10 cellular contexts compared by ENCODE assay signal in the genomic region with DNA sequence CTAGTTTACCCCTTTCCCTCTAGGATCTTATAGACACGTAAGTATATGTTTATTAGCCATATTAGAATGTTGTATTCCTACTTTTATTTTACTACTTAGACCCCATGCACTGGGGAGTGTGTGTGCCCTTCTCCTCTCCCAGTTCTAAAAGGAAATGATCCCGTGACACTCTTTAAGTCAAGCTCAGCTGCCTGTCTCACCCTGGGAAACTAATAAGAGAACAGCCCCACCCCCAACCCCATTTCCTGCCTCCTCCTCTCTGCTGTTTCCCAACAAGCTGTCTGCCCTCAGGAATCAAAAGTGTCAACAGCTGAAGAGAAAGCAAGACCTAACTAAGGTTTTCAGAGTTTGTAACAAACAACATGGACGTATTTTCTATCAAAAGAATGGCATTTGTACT.
DNase-seq lines count a peak whose midpoint lies in the region; ATAC-seq and TF ChIP-seq lines count a peak whose summit lies in the region.
"Had no signal": no experiment of that assay in that cellular context is flagged by ENCODE, and none has a peak within 500 bp of the region (broad histone marks: within the 10 kb centered on the region; RNA-seq: fewer than 3 reads in every experiment).

No MANE protein-coding gene starts in this region.

- H2BK15ac ChIP-seq in mesenchymal stem cell (ENCODE audit: low read depth, poor library complexity, severe bottlenecking) = no peak overlapping the region

- no peak overlapping the region for H3K9ac ChIP-seq in mesenchymal stem cell (ENCODE audit: low read length)

- no peak overlapping the region for H3K14ac ChIP-seq in mesenchymal stem cell (ENCODE audit: low read length in 2 of 2)

- no peak for TF ChIP-seq EP300 in esophagus muscularis mucosa (IDR thresholded peaks at IDR 0.05)

- TF ChIP-seq POLR2A in esophagus muscularis mucosa (IDR thresholded peaks at IDR 0.05; ENCODE audit: low read depth) = no peak

- H3K23ac ChIP-seq in mesenchymal stem cell (ENCODE audit: low read length in 2 of 2) = no peak overlapping the region

- H3K4me3 ChIP-seq in mesenchymal stem cell (ENCODE audit: insufficient read depth in 1 of 2, low read depth in 1 of 2, low read length in 2 of 2) (no peak overlapping the region), esophagus muscularis mucosa (no peak overlapping the region)

- no peak overlapping the region for H4K91ac ChIP-seq in mesenchymal stem cell (ENCODE audit: low read length)

- no peak overlapping the region for H3K4me2 ChIP-seq in mesenchymal stem cell (ENCODE audit: low read length, poor library complexity, severe bottlenecking)

- H3K18ac ChIP-seq in mesenchymal stem cell (ENCODE audit: low read depth in 1 of 2, low read length in 2 of 2) = peak overlapping the region in 1 of 2 experiments; percentile 21

- no peaks in the 10 kb centered on the region for H3K79me1 ChIP-seq in mesenchymal stem cell (replicated peaks; ENCODE audit: low read length, poor library complexity, severe bottlenecking)

- H3K4me1 ChIP-seq in mesenchymal stem cell (ENCODE audit: control insufficient read depth, insufficient read depth, low read depth, low read length) (peaks cover under 1% of the 10 kb centered on the region), esophagus muscularis mucosa (peaks cover 0 to 5% (median 2%) of the 10 kb centered on the region in 4 donors)

- no peak overlapping the region for H2BK12ac ChIP-seq in mesenchymal stem cell (ENCODE audit: low read length in 2 of 2)

- no peak overlapping the region for H2BK120ac ChIP-seq in mesenchymal stem cell (ENCODE audit: low read depth, low read length)

- no peak for ATAC-seq in GM21825 (IDR thresholded peaks at IDR 0.05; ENCODE audit: unreplicated experiment)
- ATAC-seq: activated CD4-positive, CD25-positive, alpha-beta regulatory T cell treated with anti-CD3 and anti-CD28 coated beads, Interleukin-2, amount 50 U/mL, for 24 hours had no signal

- WGBS in mesenchymal stem cell = 10% methylated on average over 1 of the region's 3 CpGs
- WGBS in esophagus muscularis mucosa = 84% methylated on average over 3 of the region's 3 CpGs

- intact Hi-C loops in esophagus muscularis mucosa (cut with DNase I) = no loop called here

- H3K9me3 ChIP-seq in mesenchymal stem cell (ENCODE audit: control insufficient read depth, low read length) (no peaks in the 10 kb centered on the region), esophagus muscularis mucosa (peaks cover 0 to 10% (median 4%) of the 10 kb centered on the region in 4 donors)

- no peaks in the 10 kb centered on the region for H3K27me3 ChIP-seq in mesenchymal stem cell (ENCODE audit: control insufficient read depth in 1 of 2, insufficient read depth in 1 of 2, low read length in 2 of 2)
- H3K27me3 ChIP-seq in esophagus muscularis mucosa = no peaks in the 10 kb centered on the region

- no peak overlapping the region for H3K4ac ChIP-seq in mesenchymal stem cell (ENCODE audit: low read depth in 1 of 2, low read length in 2 of 2)

- H3K27ac ChIP-seq in mesenchymal stem cell (ENCODE audit: low read length, poor library complexity, severe bottlenecking) = no peak overlapping the region
- H3K27ac ChIP-seq in esophagus muscularis mucosa (replicated peaks in 1 of 4) = no peak overlapping the region
- H3K27ac ChIP-seq: C4-2B had no signal

- TF ChIP-seq CTCF in esophagus muscularis mucosa (IDR thresholded peaks at IDR 0.05) = no peak

- H3K36me3 ChIP-seq in mesenchymal stem cell (ENCODE audit: control insufficient read depth in 1 of 2, insufficient read depth in 2 of 2, low read depth in 1 of 2, low read length in 2 of 2) = no peaks in the 10 kb centered on the region
- H3K36me3 ChIP-seq in esophagus muscularis mucosa = no peaks in the 10 kb centered on the region

- H2BK5ac ChIP-seq in mesenchymal stem cell (ENCODE audit: low read depth, low read length, poor library complexity, severe bottlenecking) = no peak overlapping the region

- H2AK5ac ChIP-seq in mesenchymal stem cell (ENCODE audit: low read length, severe bottlenecking) = no peak overlapping the region

- H4K8ac ChIP-seq in mesenchymal stem cell (ENCODE audit: low read length) = no peak overlapping the region

- no peak overlapping the region for H2AFZ ChIP-seq in mesenchymal stem cell (ENCODE audit: low read depth, low read length)

- peak; percentile 72 for DNase-seq in CD1c-positive myeloid dendritic cell (ENCODE audit: extremely low spot score)
- DNase-seq in NCI-H2171 (lab: John Stamatoyannopoulos, UW) = peak; percentile 7
- DNase-seq in ecto neural progenitor cell (ENCODE audit: low spot score) = peak; percentile 61
- peak; percentile 70 for DNase-seq in mesenchymal stem cell
- no peak for DNase-seq in NCI-H2107 (lab: John Stamatoyannopoulos, UW)
- DNase-seq in HUDEP-2 (lab: John Stamatoyannopoulos, UW; ENCODE audit: unreplicated experiment in 76 of 76) = no peak
- DNase-seq in esophagus muscularis mucosa (ENCODE audit: extremely low spot score) = no peak

Comparison
In these comparisons a context has a peak if more than half of its experiments do, and no peak if none do; other contexts are left out.
1. DNase-seq: peak in CD1c-positive myeloid dendritic cell (single experiment), NCI-H2171 (single experiment), ecto neural progenitor cell (single experiment) and mesenchymal stem cell (single experiment); none in NCI-H2107 (single experiment), HUDEP-2 (0 of 76) and esophagus muscularis mucosa (single experiment).